ENCODE assay signal across 11 cellular contexts in the genomic region with DNA sequence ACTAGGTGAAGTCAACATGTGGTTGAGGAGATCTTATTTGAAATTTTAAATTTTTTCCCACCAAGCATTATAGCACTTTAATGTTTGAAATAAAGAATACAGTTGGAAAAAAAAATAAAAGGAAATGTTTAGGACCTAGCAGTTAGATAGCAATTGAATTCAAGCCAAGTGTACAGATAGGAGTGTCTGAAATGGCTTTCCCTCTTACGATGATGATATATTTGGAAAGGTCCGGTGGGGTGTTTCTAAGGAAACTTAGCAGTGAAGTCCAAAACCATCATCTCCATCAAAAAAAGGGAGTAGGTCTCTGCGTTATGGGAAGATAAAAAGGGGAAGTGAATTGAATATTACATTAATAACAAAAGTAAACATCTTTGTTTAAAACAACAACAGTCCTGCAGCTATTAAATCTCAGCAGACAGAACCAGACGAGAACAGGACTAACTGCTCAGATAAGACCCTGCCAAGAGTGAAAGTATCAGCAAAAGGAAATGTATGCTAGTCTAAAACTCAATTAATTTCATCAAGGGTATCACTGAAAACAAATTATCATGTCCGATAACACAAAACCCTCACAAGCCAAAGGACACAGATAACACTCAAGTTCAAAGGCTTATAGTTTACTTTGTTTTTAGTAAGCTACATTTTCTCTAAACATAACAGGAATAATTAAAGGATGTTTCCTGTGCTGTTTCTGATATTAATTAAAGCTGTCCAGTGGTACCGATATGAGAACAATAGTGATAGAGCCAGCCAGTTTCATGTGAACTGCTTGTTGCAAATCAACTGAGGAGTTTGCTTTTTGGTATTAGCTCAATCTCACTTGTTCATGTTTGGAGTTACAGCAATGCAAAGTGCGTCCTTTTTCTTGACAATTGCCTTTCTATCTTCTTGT.
DNase-seq lines count a peak whose midpoint lies in the region; ATAC-seq and TF ChIP-seq lines count a peak whose summit lies in the region.
"Had no signal": no experiment of that assay in that cellular context is flagged by ENCODE, and none has a peak within 500 bp of the region (broad histone marks: within the 10 kb centered on the region; RNA-seq: fewer than 3 reads in every experiment).

No MANE protein-coding gene starts in this region.

- intact Hi-C loops in upper lobe of right lung (cut with DNase I), result no loop called here

- TF ChIP-seq CTCF in WTC11 (IDR thresholded peaks at IDR 0.05) (no peak), fibroblast of pulmonary artery (IDR thresholded peaks at IDR 0.05; ENCODE audit: low read length, missing control alignments) (no peak), mesothelial cell of epicardium (IDR thresholded peaks at IDR 0.05; ENCODE audit: unreplicated experiment) (no peak), upper lobe of right lung (IDR thresholded peaks at IDR 0.05) (no peak)

- peak overlapping the region; percentile 34; the same call in 1 of the 2 replicates for H3K27ac Mint-ChIP-seq in WTC11
- H3K27ac Mint-ChIP-seq in mesothelial cell of epicardium, result peak overlapping the region; percentile 30
- H3K27ac Mint-ChIP-seq in T-cell, result no peak overlapping the region
- H3K27ac Mint-ChIP-seq: stimulated activated memory B cell treated with anti-CD40 and anti-IgM and Interleukin-4, amounts not matched to agents 10 μg/mL and 1 μg/mL and 100 μg/mL, for 72 hours; T-helper 17 cell had no signal

- peak overlapping the region; percentile 43 for H3K27ac ChIP-seq in upper lobe of right lung

- H3K4me3 ChIP-seq in fibroblast of pulmonary artery (replicated peaks; ENCODE audit: low read depth, low read length) (peak overlapping the region; percentile 29), upper lobe of right lung (peak overlapping the region; percentile 26)

- H3K4me1 Mint-ChIP-seq in WTC11, result peaks cover 11% of the 10 kb centered on the region
- H3K4me1 Mint-ChIP-seq in mesothelial cell of epicardium, result peaks cover 19% of the 10 kb centered on the region
- H3K4me1 Mint-ChIP-seq in T-cell, result no peaks in the 10 kb centered on the region
- H3K4me1 Mint-ChIP-seq: stimulated activated memory B cell treated with anti-CD40 and anti-IgM and Interleukin-4, amounts not matched to agents 10 μg/mL and 1 μg/mL and 100 μg/mL, for 72 hours; T-helper 17 cell had no signal

- no peak for DNase-seq in WTC11 (ENCODE audit: low spot score)
- DNase-seq in fibroblast of pulmonary artery (ENCODE audit: low read depth), result peak; percentile 31
- DNase-seq in mesothelial cell of epicardium (ENCODE audit: low spot score in 2 of 2, unreplicated experiment in 2 of 2), result no peak
- DNase-seq in upper lobe of right lung, result no peak
- DNase-seq in T-cell, result no peak
- no peak for DNase-seq in globus pallidus (ENCODE audit: low spot score)
- no peak for DNase-seq in medulla oblongata (ENCODE audit: extremely low spot score)
- DNase-seq: Karpas-422, nucleus accumbens, T-helper 17 cell had no signal

- H3K9me3 Mint-ChIP-seq in WTC11, result peaks cover 5% of the 10 kb centered on the region
- H3K9me3 Mint-ChIP-seq in mesothelial cell of epicardium, result peaks cover 8% of the 10 kb centered on the region
- H3K9me3 Mint-ChIP-seq in T-cell, result peaks cover 0 to 4% (median 0%) of the 10 kb centered on the region in 3 donors
- H3K9me3 Mint-ChIP-seq: stimulated activated memory B cell treated with anti-CD40 and anti-IgM and Interleukin-4, amounts not matched to agents 10 μg/mL and 1 μg/mL and 100 μg/mL, for 72 hours had no signal

- no peaks in the 10 kb centered on the region for H3K36me3 Mint-ChIP-seq in WTC11
- H3K36me3 Mint-ChIP-seq in mesothelial cell of epicardium, result no peaks in the 10 kb centered on the region
- no peaks in the 10 kb centered on the region for H3K36me3 Mint-ChIP-seq in T-cell
- H3K36me3 Mint-ChIP-seq: stimulated activated memory B cell treated with anti-CD40 and anti-IgM and Interleukin-4, amounts not matched to agents 10 μg/mL and 1 μg/mL and 100 μg/mL, for 72 hours had no signal

- POLR2A ChIA-PET in WTC11 (lab: Charles Lee), result no interaction called here
- POLR2A ChIA-PET in T-cell (lab: Charles Lee), result no interaction called here

- no peak for ATAC-seq in WTC11
- peak; percentile 46 for ATAC-seq in upper lobe of right lung
- ATAC-seq in T-cell (replicated peaks in 1 of 4), result no peak
- ATAC-seq: stimulated activated memory B cell treated with anti-CD40 and anti-IgM and Interleukin-4, amounts not matched to agents 10 μg/mL and 1 μg/mL and 100 μg/mL, for 72 hours; T-helper 17 cell had no signal

- H3K4me3 Mint-ChIP-seq in WTC11, result no peak overlapping the region
- H3K4me3 Mint-ChIP-seq in mesothelial cell of epicardium, result no peak overlapping the region
- H3K4me3 Mint-ChIP-seq in T-cell, result no peak overlapping the region
- H3K4me3 Mint-ChIP-seq: stimulated activated memory B cell treated with anti-CD40 and anti-IgM and Interleukin-4, amounts not matched to agents 10 μg/mL and 1 μg/mL and 100 μg/mL, for 72 hours; T-helper 17 cell had no signal

- peaks cover 4% of the 10 kb centered on the region for H3K4me1 ChIP-seq in upper lobe of right lung

- H3K36me3 ChIP-seq in upper lobe of right lung, result no peaks in the 10 kb centered on the region

- no peaks in the 10 kb centered on the region for H3K27me3 ChIP-seq in upper lobe of right lung

- CTCF ChIA-PET in WTC11 (lab: Charles Lee) (no interaction called here), T-cell (lab: Charles Lee) (no interaction called here)

- no peaks in the 10 kb centered on the region for H3K9me3 ChIP-seq in upper lobe of right lung

- H3K27me3 Mint-ChIP-seq in WTC11 (ENCODE audit: low read depth) (no peaks in the 10 kb centered on the region), mesothelial cell of epicardium (ENCODE audit: low read depth) (peaks cover 6% of the 10 kb centered on the region), T-cell (no peaks in the 10 kb centered on the region)
- H3K27me3 Mint-ChIP-seq: T-helper 17 cell had no signal

TF ChIP-seq in WTC11, 78 proteins besides CTCF, POLR2A, EP300 and RAD21 (continues in another document):
- no peak for TF ChIP-seq KAT7 (CRISPR knock-in tag; IDR thresholded peaks at IDR 0.05; ENCODE audit: borderline replicate concordance)
- TF ChIP-seq MXD4 (CRISPR knock-in tag; IDR thresholded peaks at IDR 0.05; ENCODE audit: borderline replicate concordance), result no peak
- TF ChIP-seq FOXJ3 (CRISPR knock-in tag; IDR thresholded peaks at IDR 0.05; ENCODE audit: borderline replicate concordance), result no peak
- TF ChIP-seq FOXP1 (CRISPR knock-in tag; IDR thresholded peaks at IDR 0.05; ENCODE audit: borderline replicate concordance), result no peak
- TF ChIP-seq, protein P1, sequence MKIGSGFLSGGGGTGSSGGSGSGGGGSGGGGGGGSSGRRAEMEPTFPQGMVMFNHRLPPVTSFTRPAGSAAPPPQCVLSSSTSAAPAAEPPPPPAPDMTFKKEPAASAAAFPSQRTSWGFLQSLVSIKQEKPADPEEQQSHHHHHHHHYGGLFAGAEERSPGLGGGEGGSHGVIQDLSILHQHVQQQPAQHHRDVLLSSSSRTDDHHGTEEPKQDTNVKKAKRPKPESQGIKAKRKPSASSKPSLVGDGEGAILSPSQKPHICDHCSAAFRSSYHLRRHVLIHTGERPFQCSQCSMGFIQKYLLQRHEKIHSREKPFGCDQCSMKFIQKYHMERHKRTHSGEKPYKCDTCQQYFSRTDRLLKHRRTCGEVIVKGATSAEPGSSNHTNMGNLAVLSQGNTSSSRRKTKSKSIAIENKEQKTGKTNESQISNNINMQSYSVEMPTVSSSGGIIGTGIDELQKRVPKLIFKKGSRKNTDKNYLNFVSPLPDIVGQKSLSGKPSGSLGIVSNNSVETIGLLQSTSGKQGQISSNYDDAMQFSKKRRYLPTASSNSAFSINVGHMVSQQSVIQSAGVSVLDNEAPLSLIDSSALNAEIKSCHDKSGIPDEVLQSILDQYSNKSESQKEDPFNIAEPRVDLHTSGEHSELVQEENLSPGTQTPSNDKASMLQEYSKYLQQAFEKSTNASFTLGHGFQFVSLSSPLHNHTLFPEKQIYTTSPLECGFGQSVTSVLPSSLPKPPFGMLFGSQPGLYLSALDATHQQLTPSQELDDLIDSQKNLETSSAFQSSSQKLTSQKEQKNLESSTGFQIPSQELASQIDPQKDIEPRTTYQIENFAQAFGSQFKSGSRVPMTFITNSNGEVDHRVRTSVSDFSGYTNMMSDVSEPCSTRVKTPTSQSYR (CRISPR knock-in tag; IDR thresholded peaks at IDR 0.05), result no peak
- no peak for TF ChIP-seq HMGA2 (CRISPR knock-in tag; IDR thresholded peaks at IDR 0.05)
- TF ChIP-seq, protein P2, sequence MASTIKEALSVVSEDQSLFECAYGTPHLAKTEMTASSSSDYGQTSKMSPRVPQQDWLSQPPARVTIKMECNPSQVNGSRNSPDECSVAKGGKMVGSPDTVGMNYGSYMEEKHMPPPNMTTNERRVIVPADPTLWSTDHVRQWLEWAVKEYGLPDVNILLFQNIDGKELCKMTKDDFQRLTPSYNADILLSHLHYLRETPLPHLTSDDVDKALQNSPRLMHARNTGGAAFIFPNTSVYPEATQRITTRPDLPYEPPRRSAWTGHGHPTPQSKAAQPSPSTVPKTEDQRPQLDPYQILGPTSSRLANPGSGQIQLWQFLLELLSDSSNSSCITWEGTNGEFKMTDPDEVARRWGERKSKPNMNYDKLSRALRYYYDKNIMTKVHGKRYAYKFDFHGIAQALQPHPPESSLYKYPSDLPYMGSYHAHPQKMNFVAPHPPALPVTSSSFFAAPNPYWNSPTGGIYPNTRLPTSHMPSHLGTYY (CRISPR knock-in tag; IDR thresholded peaks at IDR 0.05), result no peak
- TF ChIP-seq NFYB (CRISPR knock-in tag; conservative IDR thresholded peaks at IDR 0.05; ENCODE audit: low read depth), result no peak

Comparison
In these comparisons a context has a peak if more than half of its experiments do, and no peak if none do; other contexts are left out.
1. H3K27ac Mint-ChIP-seq: peak in WTC11 (single experiment) and mesothelial cell of epicardium (single experiment); none in T-cell (0 of 2).